9 cellular contexts compared by ENCODE assay signal in the genomic region with DNA sequence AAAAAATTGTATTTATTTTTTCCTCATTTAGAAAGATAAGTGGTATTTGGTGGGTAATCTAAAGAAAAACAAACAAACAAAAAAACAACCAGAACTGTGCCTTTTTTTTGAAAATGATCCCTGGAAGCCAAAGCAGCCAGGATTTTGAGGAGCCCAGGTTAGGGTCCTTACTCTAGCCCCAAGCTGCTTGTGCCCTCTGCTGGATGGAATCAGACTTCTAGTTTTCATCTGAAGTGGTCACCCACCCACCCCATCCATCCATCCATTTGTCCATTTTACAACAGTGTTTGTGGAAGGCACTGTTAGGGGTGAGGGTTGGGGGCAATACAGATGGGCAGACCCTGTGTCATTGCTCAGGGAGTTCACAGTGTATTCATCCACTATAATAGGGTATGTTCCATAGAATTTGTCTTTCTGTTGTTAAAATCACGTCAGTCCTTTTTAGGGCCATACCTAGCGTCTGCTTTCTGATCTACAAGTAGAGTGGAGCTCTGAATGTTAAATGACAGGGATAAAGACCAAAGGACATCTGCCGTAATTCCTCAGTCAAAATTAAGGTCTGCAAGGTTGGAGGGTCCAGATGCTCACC. TPM values are rescaled to one million over a fixed set of nuclear protein-coding genes. Genes with fewer than 3 reads are reported as not detected.
DNase-seq lines count a peak whose midpoint lies in the region; ATAC-seq, FAIRE-seq and TF ChIP-seq lines count a peak whose summit lies in the region.
"Had no signal": no experiment of that assay in that cellular context is flagged by ENCODE, and none has a peak within 500 bp of the region (broad histone marks: within the 10 kb centered on the region; RNA-seq: fewer than 3 reads in every experiment).

No MANE protein-coding gene starts in this region.

- ATAC-seq in HG03565 (IDR thresholded peaks at IDR 0.05; ENCODE audit: unreplicated experiment) = no peak
- no peak for ATAC-seq in sciatic nerve

- intact Hi-C loops in sciatic nerve (cut with DNase I) = no loop called here

- H3K27ac ChIP-seq in 22Rv1 = no peak overlapping the region

- no peak for TF ChIP-seq POLR2A in NB4 (IDR thresholded peaks at IDR 0.05; ENCODE audit: extremely low read depth, insufficient read length)

- no peak overlapping the region for H3K4me3 ChIP-seq in NB4 (ENCODE audit: low read depth, low read length)

- no peak for FAIRE-seq in D721Med (lab: Jason Lieb, UNC)

- DNase-seq in D721Med (ENCODE audit: insufficient read length, low spot score) = no peak
- DNase-seq in NB4 (ENCODE audit: low read depth) = peak; percentile 58
- DNase-seq in activated naive CD4-positive, alpha-beta T cell treated with anti-CD3 and anti-CD28 coated beads, Interleukin-2, amount 50 U/mL, for 16 hours = peak; percentile 22
- DNase-seq in left kidney (ENCODE audit: low read depth, low spot score) = peak; percentile 76
- no peak for DNase-seq in sciatic nerve (ENCODE audit: low spot score)
- no peak for DNase-seq in NCI-H1048 (lab: John Stamatoyannopoulos, UW)

- TF ChIP-seq CTCF in 22Rv1 (IDR thresholded peaks at IDR 0.05) = peak; percentile 40
- TF ChIP-seq CTCF in D721Med (IDR thresholded peaks at IDR 0.05; ENCODE audit: insufficient read depth, missing control alignments) = peak; percentile 77
- peak; percentile 58 for TF ChIP-seq CTCF in NB4 (IDR thresholded peaks at IDR 0.05; ENCODE audit: low read depth, low read length)

RNA-seq across cellular contexts. Expression of a gene that starts 3.0 kb away (rescaled TPM):
- total RNA-seq in sciatic nerve = 26.9 TPM

RNA-seq across cellular contexts. Expression of a gene that starts 3.6 kb away (rescaled TPM):
- total RNA-seq in sciatic nerve = 33.5 TPM

RNA-seq across cellular contexts. Expression of a gene that starts 55.1 kb away (rescaled TPM):
- not detected for total RNA-seq in sciatic nerve
- total RNA-seq: glomerular endothelial cell had no signal

RNA-seq across cellular contexts. Expression of a gene that starts 59.5 kb away (rescaled TPM):
- total RNA-seq in sciatic nerve = 16.6 TPM

Comparison
In these comparisons a context has a peak if more than half of its experiments do, and no peak if none do; other contexts are left out.
1. DNase-seq: peak in NB4 (single experiment), activated naive CD4-positive, alpha-beta T cell treated with anti-CD3 and anti-CD28 coated beads, Interleukin-2, amount 50 U/mL, for 16 hours (single experiment) and left kidney (single experiment); none in D721Med (single experiment), sciatic nerve (single experiment) and NCI-H1048 (single experiment).
2. Peak in every context shown above with its lines, with median percentiles within 50 percentile points of each other: CTCF ChIP-seq.